ENCODE assay signal across 23 cellular contexts in genomic region chr6:56263586-56264295, GRCh38. TPM values are rescaled to one million over a fixed set of nuclear protein-coding genes. Genes with fewer than 3 reads are reported as not detected.
"Had no signal": no experiment of that assay in that cellular context is flagged by ENCODE, and none has a peak within 500 bp of the region (broad histone marks: within the 10 kb centered on the region; RNA-seq: fewer than 3 reads in every experiment).

No MANE protein-coding gene starts in this region.

- H3K4me3 ChIP-seq: ascending aorta, body of pancreas had no signal

- H3K36me3 ChIP-seq: ascending aorta had no signal

- H3K9me3 ChIP-seq: body of pancreas had no signal

- H3K4me1 ChIP-seq: body of pancreas had no signal

- DNase-seq: activated CD4-positive, alpha-beta T cell treated with anti-CD3 and anti-CD28 coated beads for 48 hours; activated CD4-positive, alpha-beta T cell treated with anti-CD3 and anti-CD28 coated beads, Interleukin-2, amount 50 U/mL, for 4 hours; activated CD4-positive, CD25-positive, alpha-beta regulatory T cell treated with anti-CD3 and anti-CD28 coated beads, Interleukin-2, amount 50 U/mL, for 72 hours; activated CD8-positive, alpha-beta memory T cell treated with anti-CD3 and anti-CD28 coated beads, Interleukin-2, amount 50 U/mL, for 48 hours; activated CD8-positive, alpha-beta T cell treated with anti-CD3 and anti-CD28 coated beads, Interleukin-2, amount 10 ng/mL, durations not matched to agents 7 days and 5 days; activated effector memory CD4-positive, alpha-beta T cell treated with Interleukin-2 at 50 U/mL for 16 hours; activated naive CD4-positive, alpha-beta T cell; activated T-cell treated with anti-CD3 and anti-CD28 coated beads, Interleukin-2, amount 50 U/mL, for 1 hour; amniotic stem cell; body of pancreas; central memory CD4-positive, alpha-beta T cell; MM.1S; NCI-H1105 treated with DMSO at 0.1 percent for 48 hours; NCI-H1436 treated with DMSO at 0.1 percent for 48 hours; NCI-H187; NCI-H2081; NCI-H2227 treated with DMSO at 0.1 percent for 48 hours; NCI-H446 treated with DMSO at 0.1 percent for 48 hours; NCI-H524 treated with DMSO at 0.1 percent for 48 hours; NK-92 treated with Interleukin-12 subunit alpha and Interleukin-12 subunit beta, amount 100 ng/mL, for 24 hours; OCI-M1; RPMI8226 had no signal

- H3K27me3 ChIP-seq: ascending aorta, body of pancreas had no signal

- H3K27ac ChIP-seq: ascending aorta, body of pancreas had no signal

RNA-seq across cellular contexts. Expression of gene COL21A1, which starts 16.4 kb away (rescaled TPM):
- total RNA-seq: activated CD8-positive, alpha-beta T cell treated with anti-CD3 and anti-CD28 coated beads, Interleukin-2, amount 10 ng/mL, durations not matched to agents 7 days and 5 days had no signal
